In the genomic region with DNA sequence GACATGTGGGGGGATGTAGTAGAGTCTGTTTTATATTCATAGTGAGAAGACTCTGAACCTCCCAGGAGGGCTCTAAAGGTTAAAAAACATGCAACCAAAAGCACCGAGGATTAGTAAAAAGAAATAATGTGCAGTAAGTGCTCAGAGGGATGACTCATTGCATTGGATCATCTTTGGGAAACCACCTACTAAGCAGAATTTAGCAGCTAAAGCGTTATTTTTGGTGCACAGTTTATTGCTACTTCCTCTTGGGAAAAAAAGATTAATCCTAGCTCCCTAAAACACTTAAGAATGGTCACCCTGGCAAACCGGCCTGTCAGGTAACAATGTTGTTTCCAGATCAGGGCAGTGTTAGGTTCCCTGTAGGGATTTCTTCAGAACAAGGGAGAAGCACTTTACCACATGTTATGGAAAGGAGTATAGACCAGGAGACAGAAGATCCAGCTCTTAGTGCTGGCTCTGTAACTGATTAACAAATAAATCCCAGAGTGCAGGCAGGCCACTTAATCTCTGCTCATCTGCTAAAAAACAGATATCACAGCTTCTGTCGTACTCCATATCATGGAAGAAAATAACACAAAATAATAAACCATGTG, we compare ENCODE assay signal across 8 cellular contexts. TPM values are rescaled to one million over a fixed set of nuclear protein-coding genes. Genes with fewer than 3 reads are reported as not detected.
A peak's percentile ranks its signal among the peaks of the same experiment; 100 is the strongest.
DNase-seq lines count a peak whose midpoint lies in the region; ATAC-seq and TF ChIP-seq lines count a peak whose summit lies in the region.

No MANE protein-coding gene starts in this region.

- no peak for TF ChIP-seq CTCF in fibroblast of mammary gland (conservative IDR thresholded peaks at IDR 0.05; ENCODE audit: control insufficient read depth, insufficient read depth, low read depth, low read length)
- no peak for TF ChIP-seq CTCF in sigmoid colon (IDR thresholded peaks at IDR 0.05)

- no peak overlapping the region for H3K4me3 ChIP-seq in fibroblast of mammary gland (ENCODE audit: control insufficient read depth, low read depth, low read length)
- no peak overlapping the region for H3K4me3 ChIP-seq in sigmoid colon

- H3K4me1 ChIP-seq in sigmoid colon = peaks cover 0 to 36% (median 23%) of the 10 kb centered on the region in 4 donors

- TF ChIP-seq POLR2A in sigmoid colon (IDR thresholded peaks at IDR 0.05) = no peak

- peak; percentile 29 for ATAC-seq in HG03108 (IDR thresholded peaks at IDR 0.05; ENCODE audit: unreplicated experiment)

- WGBS in sigmoid colon, 2 donors = 5 to 24% methylated on average over 4 of the region's 4 CpGs

- TF ChIP-seq EP300 in sigmoid colon (IDR thresholded peaks at IDR 0.05) = no peak

- H3K27ac ChIP-seq in sigmoid colon = peak overlapping the region; percentile 17 to 72 (median 70)

- intact Hi-C loops in sigmoid colon (cut with DNase I) = loop anchor here (5.0 kb wide), 1 partner anchor 57 kb away; no protein-coding TSS in a partner anchor

- no peaks in the 10 kb centered on the region for H3K36me3 ChIP-seq in sigmoid colon

- H3K9me3 ChIP-seq in sigmoid colon = no peaks in the 10 kb centered on the region

- H3K27me3 ChIP-seq in sigmoid colon = no peaks in the 10 kb centered on the region

- DNase-seq in NOMO-1 (lab: John Stamatoyannopoulos, UW; ENCODE audit: unreplicated experiment in 2 of 2) (peak; percentile 41 to 81), NOMO-1 treated with dmso at 0.1 percent for 144 hours (lab: John Stamatoyannopoulos, UW; ENCODE audit: unreplicated experiment) (no peak), SW 1271 (lab: John Stamatoyannopoulos, UW) (peak; percentile 27 to 85), fibroblast of mammary gland (ENCODE audit: low read depth) (peak; percentile 88), sigmoid colon (no peak), nucleus accumbens (lab: John Stamatoyannopoulos, UW) (no peak)
- DNase-seq in activated CD4-positive, alpha-beta T cell treated with anti-CD3 and anti-CD28 coated beads for 4 hours = no peak

RNA-seq across cellular contexts. Expression of a gene that starts 44.8 kb away (rescaled TPM):
- total RNA-seq in sigmoid colon = 10 to 100 TPM; 23.8 to 28.3 (median 25.7) TPM
- polyA plus RNA-seq in sigmoid colon = 10 to 100 TPM; 10.9 to 13.4 (median 12.0) TPM

Comparison
In these comparisons a context has a peak if more than half of its experiments do, and no peak if none do; other contexts are left out.
1. DNase-seq: peak in NOMO-1 (2 of 2), SW 1271 (2 of 2) and fibroblast of mammary gland (single experiment); none in NOMO-1 treated with dmso at 0.1 percent for 144 hours (single experiment), sigmoid colon (single experiment), nucleus accumbens (0 of 56) and activated CD4-positive, alpha-beta T cell treated with anti-CD3 and anti-CD28 coated beads for 4 hours (0 of 2).